In genomic region chr15:37078000-37078399, GRCh38 we compare ENCODE assay signal across 3 cellular contexts.
TF ChIP-seq lines count a peak whose summit lies in the region.

No MANE protein-coding gene starts in this region.

TF ChIP-seq in SK-N-SH, 30 proteins besides CTCF, POLR2A, EP300 and RAD21:
- TF ChIP-seq MXI1 (IDR thresholded peaks at IDR 0.05; ENCODE audit: low read depth, low read length) (no peak), TEAD4 (IDR thresholded peaks at IDR 0.05; ENCODE audit: borderline replicate concordance, insufficient read depth) (no peak), FOSL2 (IDR thresholded peaks at IDR 0.05; ENCODE audit: borderline replicate concordance, low read depth) (no peak), TCF12 (IDR thresholded peaks at IDR 0.05) (no peak), USF1 (IDR thresholded peaks at IDR 0.05; ENCODE audit: borderline replicate concordance, low read depth) (no peak), GABPA (IDR thresholded peaks at IDR 0.05; ENCODE audit: low read depth) (no peak), ELF1 (IDR thresholded peaks at IDR 0.05) (no peak), MAX (IDR thresholded peaks at IDR 0.05; ENCODE audit: low read depth) (no peak), RXRA (IDR thresholded peaks at IDR 0.05; ENCODE audit: borderline replicate concordance, low read depth) (no peak), FOXM1 (IDR thresholded peaks at IDR 0.05; ENCODE audit: low read depth) (no peak), NFIC (IDR thresholded peaks at IDR 0.05; ENCODE audit: borderline replicate concordance) (no peak), TAF1 (IDR thresholded peaks at IDR 0.05; ENCODE audit: borderline replicate concordance, low read depth, low read length) (no peak), NRF1 (IDR thresholded peaks at IDR 0.05; ENCODE audit: low read depth, low read length) (no peak), YY1 (IDR thresholded peaks at IDR 0.05; ENCODE audit: low read depth) (no peak)
- TF ChIP-seq, protein P1, sequence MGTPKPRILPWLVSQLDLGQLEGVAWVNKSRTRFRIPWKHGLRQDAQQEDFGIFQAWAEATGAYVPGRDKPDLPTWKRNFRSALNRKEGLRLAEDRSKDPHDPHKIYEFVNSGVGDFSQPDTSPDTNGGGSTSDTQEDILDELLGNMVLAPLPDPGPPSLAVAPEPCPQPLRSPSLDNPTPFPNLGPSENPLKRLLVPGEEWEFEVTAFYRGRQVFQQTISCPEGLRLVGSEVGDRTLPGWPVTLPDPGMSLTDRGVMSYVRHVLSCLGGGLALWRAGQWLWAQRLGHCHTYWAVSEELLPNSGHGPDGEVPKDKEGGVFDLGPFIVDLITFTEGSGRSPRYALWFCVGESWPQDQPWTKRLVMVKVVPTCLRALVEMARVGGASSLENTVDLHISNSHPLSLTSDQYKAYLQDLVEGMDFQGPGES (IDR thresholded peaks at IDR 0.05; ENCODE audit: low read depth, low read length) = no peak
- TF ChIP-seq, protein P2, sequence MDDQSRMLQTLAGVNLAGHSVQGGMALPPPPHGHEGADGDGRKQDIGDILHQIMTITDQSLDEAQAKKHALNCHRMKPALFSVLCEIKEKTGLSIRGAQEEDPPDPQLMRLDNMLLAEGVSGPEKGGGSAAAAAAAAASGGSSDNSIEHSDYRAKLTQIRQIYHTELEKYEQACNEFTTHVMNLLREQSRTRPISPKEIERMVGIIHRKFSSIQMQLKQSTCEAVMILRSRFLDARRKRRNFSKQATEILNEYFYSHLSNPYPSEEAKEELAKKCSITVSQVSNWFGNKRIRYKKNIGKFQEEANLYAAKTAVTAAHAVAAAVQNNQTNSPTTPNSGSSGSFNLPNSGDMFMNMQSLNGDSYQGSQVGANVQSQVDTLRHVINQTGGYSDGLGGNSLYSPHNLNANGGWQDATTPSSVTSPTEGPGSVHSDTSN (IDR thresholded peaks at IDR 0.05) = no peak

TF ChIP-seq in SK-N-SH treated with all-trans-retinoic acid at 6 μM for 48 hours, 23 proteins besides CTCF, POLR2A, EP300 and RAD21 (continues in another document):
- TF ChIP-seq ZNF565 (CRISPR knock-in tag; conservative IDR thresholded peaks at IDR 0.05; ENCODE audit: low read depth) = no peak
- no peak for TF ChIP-seq GLIS3 (CRISPR knock-in tag; IDR thresholded peaks at IDR 0.05)
- TF ChIP-seq TOX (CRISPR knock-in tag; IDR thresholded peaks at IDR 0.05; ENCODE audit: borderline replicate concordance) = no peak
- TF ChIP-seq BACH2 (CRISPR knock-in tag; IDR thresholded peaks at IDR 0.05; ENCODE audit: borderline replicate concordance) = no peak
- TF ChIP-seq ZNF70 (CRISPR knock-in tag; IDR thresholded peaks at IDR 0.05) = no peak
- TF ChIP-seq, protein P3, sequence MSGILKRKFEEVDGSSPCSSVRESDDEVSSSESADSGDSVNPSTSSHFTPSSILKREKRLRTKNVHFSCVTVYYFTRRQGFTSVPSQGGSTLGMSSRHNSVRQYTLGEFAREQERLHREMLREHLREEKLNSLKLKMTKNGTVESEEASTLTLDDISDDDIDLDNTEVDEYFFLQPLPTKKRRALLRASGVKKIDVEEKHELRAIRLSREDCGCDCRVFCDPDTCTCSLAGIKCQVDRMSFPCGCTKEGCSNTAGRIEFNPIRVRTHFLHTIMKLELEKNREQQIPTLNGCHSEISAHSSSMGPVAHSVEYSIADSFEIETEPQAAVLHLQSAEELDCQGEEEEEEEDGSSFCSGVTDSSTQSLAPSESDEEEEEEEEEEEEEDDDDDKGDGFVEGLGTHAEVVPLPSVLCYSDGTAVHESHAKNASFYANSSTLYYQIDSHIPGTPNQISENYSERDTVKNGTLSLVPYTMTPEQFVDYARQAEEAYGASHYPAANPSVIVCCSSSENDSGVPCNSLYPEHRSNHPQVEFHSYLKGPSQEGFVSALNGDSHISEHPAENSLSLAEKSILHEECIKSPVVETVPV (CRISPR knock-in tag; IDR thresholded peaks at IDR 0.05) = no peak
- no peak for TF ChIP-seq ZFP3 (CRISPR knock-in tag; IDR thresholded peaks at IDR 0.05)
- no peak for TF ChIP-seq ARNTL (CRISPR knock-in tag; IDR thresholded peaks at IDR 0.05; ENCODE audit: borderline replicate concordance, low read depth)
- no peak for TF ChIP-seq ISL1 (CRISPR knock-in tag; IDR thresholded peaks at IDR 0.05)
- TF ChIP-seq PATZ1 (CRISPR knock-in tag; IDR thresholded peaks at IDR 0.05; ENCODE audit: borderline replicate concordance) = no peak
- TF ChIP-seq CSDC2 (CRISPR knock-in tag; IDR thresholded peaks at IDR 0.05) = no peak
- no peak for TF ChIP-seq ZNF8 (CRISPR knock-in tag; IDR thresholded peaks at IDR 0.05)
- TF ChIP-seq, protein P4, sequence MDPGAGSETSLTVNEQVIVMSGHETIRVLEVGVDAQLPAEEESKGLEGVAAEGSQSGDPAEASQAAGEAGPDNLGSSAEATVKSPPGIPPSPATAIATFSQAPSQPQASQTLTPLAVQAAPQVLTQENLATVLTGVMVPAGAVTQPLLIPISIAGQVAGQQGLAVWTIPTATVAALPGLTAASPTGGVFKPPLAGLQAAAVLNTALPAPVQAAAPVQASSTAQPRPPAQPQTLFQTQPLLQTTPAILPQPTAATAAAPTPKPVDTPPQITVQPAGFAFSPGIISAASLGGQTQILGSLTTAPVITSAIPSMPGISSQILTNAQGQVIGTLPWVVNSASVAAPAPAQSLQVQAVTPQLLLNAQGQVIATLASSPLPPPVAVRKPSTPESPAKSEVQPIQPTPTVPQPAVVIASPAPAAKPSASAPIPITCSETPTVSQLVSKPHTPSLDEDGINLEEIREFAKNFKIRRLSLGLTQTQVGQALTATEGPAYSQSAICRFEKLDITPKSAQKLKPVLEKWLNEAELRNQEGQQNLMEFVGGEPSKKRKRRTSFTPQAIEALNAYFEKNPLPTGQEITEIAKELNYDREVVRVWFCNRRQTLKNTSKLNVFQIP (CRISPR knock-in tag; IDR thresholded peaks at IDR 0.05; ENCODE audit: borderline replicate concordance, low read depth) = no peak
- TF ChIP-seq, protein P5, sequence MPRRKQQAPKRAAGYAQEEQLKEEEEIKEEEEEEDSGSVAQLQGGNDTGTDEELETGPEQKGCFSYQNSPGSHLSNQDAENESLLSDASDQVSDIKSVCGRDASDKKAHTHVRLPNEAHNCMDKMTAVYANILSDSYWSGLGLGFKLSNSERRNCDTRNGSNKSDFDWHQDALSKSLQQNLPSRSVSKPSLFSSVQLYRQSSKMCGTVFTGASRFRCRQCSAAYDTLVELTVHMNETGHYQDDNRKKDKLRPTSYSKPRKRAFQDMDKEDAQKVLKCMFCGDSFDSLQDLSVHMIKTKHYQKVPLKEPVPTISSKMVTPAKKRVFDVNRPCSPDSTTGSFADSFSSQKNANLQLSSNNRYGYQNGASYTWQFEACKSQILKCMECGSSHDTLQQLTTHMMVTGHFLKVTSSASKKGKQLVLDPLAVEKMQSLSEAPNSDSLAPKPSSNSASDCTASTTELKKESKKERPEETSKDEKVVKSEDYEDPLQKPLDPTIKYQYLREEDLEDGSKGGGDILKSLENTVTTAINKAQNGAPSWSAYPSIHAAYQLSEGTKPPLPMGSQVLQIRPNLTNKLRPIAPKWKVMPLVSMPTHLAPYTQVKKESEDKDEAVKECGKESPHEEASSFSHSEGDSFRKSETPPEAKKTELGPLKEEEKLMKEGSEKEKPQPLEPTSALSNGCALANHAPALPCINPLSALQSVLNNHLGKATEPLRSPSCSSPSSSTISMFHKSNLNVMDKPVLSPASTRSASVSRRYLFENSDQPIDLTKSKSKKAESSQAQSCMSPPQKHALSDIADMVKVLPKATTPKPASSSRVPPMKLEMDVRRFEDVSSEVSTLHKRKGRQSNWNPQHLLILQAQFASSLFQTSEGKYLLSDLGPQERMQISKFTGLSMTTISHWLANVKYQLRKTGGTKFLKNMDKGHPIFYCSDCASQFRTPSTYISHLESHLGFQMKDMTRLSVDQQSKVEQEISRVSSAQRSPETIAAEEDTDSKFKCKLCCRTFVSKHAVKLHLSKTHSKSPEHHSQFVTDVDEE (CRISPR knock-in tag; IDR thresholded peaks at IDR 0.05) = no peak
- TF ChIP-seq ZFP30 (CRISPR knock-in tag; IDR thresholded peaks at IDR 0.05) = no peak
- TF ChIP-seq TCF4 (CRISPR knock-in tag; IDR thresholded peaks at IDR 0.05; ENCODE audit: borderline replicate concordance) = no peak

TF ChIP-seq in K562, 482 proteins besides CTCF, POLR2A, EP300 and RAD21 (continues in another document):
- no peak for TF ChIP-seq ZBED1 (IDR thresholded peaks at IDR 0.05)
- TF ChIP-seq KLF13 (tag; IDR thresholded peaks at IDR 0.05; ENCODE audit: borderline replicate concordance, low read depth) = no peak
- TF ChIP-seq, protein P6, sequence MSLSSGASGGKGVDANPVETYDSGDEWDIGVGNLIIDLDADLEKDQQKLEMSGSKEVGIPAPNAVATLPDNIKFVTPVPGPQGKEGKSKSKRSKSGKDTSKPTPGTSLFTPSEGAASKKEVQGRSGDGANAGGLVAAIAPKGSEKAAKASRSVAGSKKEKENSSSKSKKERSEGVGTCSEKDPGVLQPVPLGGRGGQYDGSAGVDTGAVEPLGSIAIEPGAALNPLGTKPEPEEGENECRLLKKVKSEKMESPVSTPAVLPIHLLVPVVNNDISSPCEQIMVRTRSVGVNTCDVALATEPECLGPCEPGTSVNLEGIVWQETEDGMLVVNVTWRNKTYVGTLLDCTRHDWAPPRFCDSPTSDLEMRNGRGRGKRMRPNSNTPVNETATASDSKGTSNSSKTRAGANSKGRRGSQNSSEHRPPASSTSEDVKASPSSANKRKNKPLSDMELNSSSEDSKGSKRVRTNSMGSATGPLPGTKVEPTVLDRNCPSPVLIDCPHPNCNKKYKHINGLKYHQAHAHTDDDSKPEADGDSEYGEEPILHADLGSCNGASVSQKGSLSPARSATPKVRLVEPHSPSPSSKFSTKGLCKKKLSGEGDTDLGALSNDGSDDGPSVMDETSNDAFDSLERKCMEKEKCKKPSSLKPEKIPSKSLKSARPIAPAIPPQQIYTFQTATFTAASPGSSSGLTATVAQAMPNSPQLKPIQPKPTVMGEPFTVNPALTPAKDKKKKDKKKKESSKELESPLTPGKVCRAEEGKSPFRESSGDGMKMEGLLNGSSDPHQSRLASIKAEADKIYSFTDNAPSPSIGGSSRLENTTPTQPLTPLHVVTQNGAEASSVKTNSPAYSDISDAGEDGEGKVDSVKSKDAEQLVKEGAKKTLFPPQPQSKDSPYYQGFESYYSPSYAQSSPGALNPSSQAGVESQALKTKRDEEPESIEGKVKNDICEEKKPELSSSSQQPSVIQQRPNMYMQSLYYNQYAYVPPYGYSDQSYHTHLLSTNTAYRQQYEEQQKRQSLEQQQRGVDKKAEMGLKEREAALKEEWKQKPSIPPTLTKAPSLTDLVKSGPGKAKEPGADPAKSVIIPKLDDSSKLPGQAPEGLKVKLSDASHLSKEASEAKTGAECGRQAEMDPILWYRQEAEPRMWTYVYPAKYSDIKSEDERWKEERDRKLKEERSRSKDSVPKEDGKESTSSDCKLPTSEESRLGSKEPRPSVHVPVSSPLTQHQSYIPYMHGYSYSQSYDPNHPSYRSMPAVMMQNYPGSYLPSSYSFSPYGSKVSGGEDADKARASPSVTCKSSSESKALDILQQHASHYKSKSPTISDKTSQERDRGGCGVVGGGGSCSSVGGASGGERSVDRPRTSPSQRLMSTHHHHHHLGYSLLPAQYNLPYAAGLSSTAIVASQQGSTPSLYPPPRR (CRISPR knock-in tag; IDR thresholded peaks at IDR 0.05; ENCODE audit: borderline replicate concordance) = no peak
- no peak for TF ChIP-seq ZNF146 (CRISPR knock-in tag; IDR thresholded peaks at IDR 0.05; ENCODE audit: unreplicated experiment)
- TF ChIP-seq UBTF (IDR thresholded peaks at IDR 0.05; ENCODE audit: borderline replicate concordance in 1 of 2, low read depth in 2 of 2, low read length in 2 of 2) = no peak
- no peak for TF ChIP-seq FOXO4 (CRISPR knock-in tag; IDR thresholded peaks at IDR 0.05)
- no peak for TF ChIP-seq NCOA1 (IDR thresholded peaks at IDR 0.05; ENCODE audit: low read depth)
- no peak for TF ChIP-seq GATAD2A (IDR thresholded peaks at IDR 0.05)
- TF ChIP-seq RBBP5 (IDR thresholded peaks at IDR 0.05; ENCODE audit: borderline replicate concordance, insufficient read depth, low read length, poor library complexity, severe bottlenecking) = no peak
- no peak for TF ChIP-seq ZNF717 (CRISPR knock-in tag; IDR thresholded peaks at IDR 0.05)
- TF ChIP-seq PRPF4 (IDR thresholded peaks at IDR 0.05; ENCODE audit: insufficient read depth, low read depth, low read length, poor library complexity, severe bottlenecking) = no peak
- TF ChIP-seq, protein P7, sequence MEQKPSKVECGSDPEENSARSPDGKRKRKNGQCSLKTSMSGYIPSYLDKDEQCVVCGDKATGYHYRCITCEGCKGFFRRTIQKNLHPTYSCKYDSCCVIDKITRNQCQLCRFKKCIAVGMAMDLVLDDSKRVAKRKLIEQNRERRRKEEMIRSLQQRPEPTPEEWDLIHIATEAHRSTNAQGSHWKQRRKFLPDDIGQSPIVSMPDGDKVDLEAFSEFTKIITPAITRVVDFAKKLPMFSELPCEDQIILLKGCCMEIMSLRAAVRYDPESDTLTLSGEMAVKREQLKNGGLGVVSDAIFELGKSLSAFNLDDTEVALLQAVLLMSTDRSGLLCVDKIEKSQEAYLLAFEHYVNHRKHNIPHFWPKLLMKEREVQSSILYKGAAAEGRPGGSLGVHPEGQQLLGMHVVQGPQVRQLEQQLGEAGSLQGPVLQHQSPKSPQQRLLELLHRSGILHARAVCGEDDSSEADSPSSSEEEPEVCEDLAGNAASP (IDR thresholded peaks at IDR 0.05) = no peak
- no peak for TF ChIP-seq POLR3A (IDR thresholded peaks at IDR 0.05; ENCODE audit: borderline replicate concordance, extremely low read depth, insufficient read depth, insufficient read length)
